In the genomic region with DNA sequence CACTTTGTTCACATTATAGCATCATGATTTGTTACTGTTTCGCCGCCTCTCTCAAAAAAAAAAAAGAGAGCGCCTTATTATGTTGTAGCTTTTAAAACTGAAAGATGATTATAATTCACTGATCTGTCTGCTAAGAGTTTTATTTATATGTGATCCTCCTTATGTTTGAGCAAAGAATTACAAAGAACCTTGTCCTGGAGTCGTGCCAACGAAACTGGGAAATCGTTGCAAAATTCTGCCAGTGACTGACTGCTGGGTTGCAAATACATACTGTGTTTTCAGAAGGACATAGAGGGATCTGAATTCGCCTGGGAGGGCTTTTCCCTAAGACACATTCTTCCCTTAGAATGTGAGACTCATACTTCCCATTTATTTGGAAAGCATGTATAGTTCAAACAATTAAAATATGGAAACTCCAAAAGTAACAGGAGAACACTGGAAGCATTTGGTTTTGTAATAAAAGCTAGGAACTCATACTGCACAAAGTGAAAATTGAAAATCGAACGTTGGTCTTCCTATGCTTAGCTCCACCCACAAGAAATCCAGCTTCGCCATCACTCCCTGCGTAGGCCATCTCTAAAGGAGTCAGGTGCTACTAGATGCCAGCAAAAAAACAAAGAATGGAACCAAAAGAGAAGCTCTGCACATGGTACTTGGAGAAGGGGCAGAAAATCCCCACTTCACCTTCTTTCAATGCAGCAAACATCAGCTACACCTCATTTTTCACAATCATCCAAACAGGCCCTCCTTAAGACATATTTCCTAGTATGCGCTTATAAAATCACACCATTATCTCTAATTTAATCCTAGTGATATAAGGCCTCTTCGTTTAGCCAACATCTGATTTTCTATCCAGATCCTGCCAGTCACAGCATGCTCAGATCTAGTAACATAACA, we compare ENCODE assay signal across 8 cellular contexts. TPM values are rescaled to one million over a fixed set of nuclear protein-coding genes. Genes with fewer than 3 reads are reported as not detected.
DNase-seq lines count a peak whose midpoint lies in the region; ATAC-seq, FAIRE-seq and TF ChIP-seq lines count a peak whose summit lies in the region.
"Not testable (repeated sequence)": the region's sequence is repeated elsewhere in the genome, so short reads cannot be mapped to it uniquely, and the experiment has no call there.

No MANE protein-coding gene starts in this region.

- H3K27ac ChIP-seq in SK-N-MC (peak overlapping the region; percentile 87), H1 (ENCODE audit: low read depth, low read length) (0 out of 2 replicates have a peak overlapping the region, but pooled peaks have one; percentile 42)

- H2AFZ ChIP-seq in H1 (ENCODE audit: low read length), result not testable (repeated sequence)

- peak overlapping the region; percentile 58 to 73 for H3K4me3 Mint-ChIP-seq in CD14-positive monocyte
- peak overlapping the region; percentile 82 for H3K4me3 Mint-ChIP-seq in activated naive CD8-positive, alpha-beta T cell
- peak overlapping the region; percentile 23 to 62 (median 36) for H3K4me3 Mint-ChIP-seq in immature natural killer cell
- peak overlapping the region; percentile 75 for H3K4me3 Mint-ChIP-seq in natural killer cell treated with Interleukin-12 subunit alpha and Interleukin-12 subunit beta and Interleukin-15 and Interleukin-18, amount 100 ng/mL, for 72 hours
- H3K4me3 Mint-ChIP-seq in stimulated activated naive CD8-positive, alpha-beta T cell treated with anti-CD3 and anti-CD28 coated beads, Interleukin-15, amount 100 ng/mL, for 72 hours, result peak overlapping the region; percentile 74 to 87

- not testable (repeated sequence) for H3K4ac ChIP-seq in H1 (replicated peaks; ENCODE audit: insufficient read length, low read depth, low read length)

- H3K79me1 ChIP-seq in H1 (ENCODE audit: low read depth, low read length), result not testable (repeated sequence)

- peaks cover 4 to 17% of the 10 kb centered on the region in 2 experiments; a peak in 3 of 4 replicates for H3K79me2 ChIP-seq in H1 (ENCODE audit: control insufficient read depth in 1 of 2, insufficient read depth in 2 of 2, low read length in 2 of 2)

- H3K23me2 ChIP-seq in H1 (ENCODE audit: low read depth, low read length), result not testable (repeated sequence)

- H3K27ac Mint-ChIP-seq in CD14-positive monocyte (peak overlapping the region; percentile 74 to 92 (median 85)), immature natural killer cell (peak overlapping the region; percentile 22 to 86 (median 64))
- peak overlapping the region; percentile 91 for H3K27ac Mint-ChIP-seq in activated naive CD8-positive, alpha-beta T cell
- H3K27ac Mint-ChIP-seq in natural killer cell treated with Interleukin-12 subunit alpha and Interleukin-12 subunit beta and Interleukin-15 and Interleukin-18, amount 100 ng/mL, for 72 hours, result peak overlapping the region; percentile 81 to 84
- peak overlapping the region; percentile 68 to 86 for H3K27ac Mint-ChIP-seq in stimulated activated naive CD8-positive, alpha-beta T cell treated with anti-CD3 and anti-CD28 coated beads, Interleukin-15, amount 100 ng/mL, for 72 hours

- peak overlapping the region; percentile 66 for H3K9ac ChIP-seq in SK-N-MC (ENCODE audit: insufficient read length)
- not testable (repeated sequence) for H3K9ac ChIP-seq in H1 (replicated peaks in 1 of 4; ENCODE audit: extremely low read depth in 1 of 4, low read depth in 3 of 4, low read length in 3 of 4)

- 48% methylated on average over 13 of the region's 13 CpGs; no CpG with 5 or more reads in 1 of the 2 experiments for WGBS in H1 (ENCODE audit: extremely low coverage in 1 of 2, insufficient coverage in 1 of 2, insufficient read length in 1 of 2, insufficient replicate concordance in 2 of 2, low coverage in 1 of 2, low lambda C conversion rate in 2 of 2, missing lambda C conversion rate in 1 of 2), 2 experiments

- intact Hi-C loops in CD14-positive monocyte (cut with micrococcal nuclease), result loop anchor here in 1 of 2 donors (5.0 kb wide), 1 partner anchor 46 kb away; no protein-coding TSS in a partner anchor

- POLR2A ChIA-PET in H1 (lab: Charles Lee; ENCODE audit: partially characterized antibody), result interaction anchor here (0.6 to 1.9 kb wide), 5 partner anchors 13 to 344 kb away, joined by 3 to 4 read pairs (median 4); no protein-coding TSS in a partner anchor

- H3K4me1 Mint-ChIP-seq in CD14-positive monocyte, result peaks cover 51% of the 10 kb centered on the region
- peaks cover 63% of the 10 kb centered on the region for H3K4me1 Mint-ChIP-seq in activated naive CD8-positive, alpha-beta T cell (ENCODE audit: low read depth)
- H3K4me1 Mint-ChIP-seq in immature natural killer cell, result peaks cover 33 to 59% of the 10 kb centered on the region in 2 donors
- peaks cover 33 to 54% of the 10 kb centered on the region in 2 donors for H3K4me1 Mint-ChIP-seq in natural killer cell treated with Interleukin-12 subunit alpha and Interleukin-12 subunit beta and Interleukin-15 and Interleukin-18, amount 100 ng/mL, for 72 hours (ENCODE audit: low read depth in 2 of 2)
- peaks cover 53% of the 10 kb centered on the region for H3K4me1 Mint-ChIP-seq in stimulated activated naive CD8-positive, alpha-beta T cell treated with anti-CD3 and anti-CD28 coated beads, Interleukin-15, amount 100 ng/mL, for 72 hours

- not testable (repeated sequence) for H3K27me3 ChIP-seq in H1 (replicated peaks in 1 of 4; ENCODE audit: control insufficient read depth in 3 of 4, extremely low read depth in 1 of 4, insufficient read depth in 3 of 4, low read length in 3 of 4)

- not testable (repeated sequence) for TF ChIP-seq EP300 in Ishikawa (IDR thresholded peaks at IDR 0.05; ENCODE audit: borderline replicate concordance); H1 (IDR thresholded peaks at IDR 0.05; ENCODE audit: borderline replicate concordance in 1 of 2, low read depth in 2 of 2, low read length in 2 of 2)

- not testable (repeated sequence) for H2AK5ac ChIP-seq in H1 (ENCODE audit: low read depth, low read length)

- TF ChIP-seq CTCF in CD14-positive monocyte (IDR thresholded peaks at IDR 0.05); H1 (IDR thresholded peaks at IDR 0.05; ENCODE audit: control extremely low read depth in 1 of 3, insufficient read depth in 1 of 3, low read depth in 1 of 3, low read length in 3 of 3): not testable (repeated sequence)

- not testable (repeated sequence) for H3K18ac ChIP-seq in H1 (ENCODE audit: extremely low read depth, low read length)

- H3K4me1 ChIP-seq in H1 (replicated peaks in 1 of 4; ENCODE audit: control insufficient read depth in 3 of 4, insufficient read depth in 4 of 4, low read length in 3 of 4), result peaks cover 3 to 19% (median 10%) of the 10 kb centered on the region in 4 experiments

- H3K36me3 ChIP-seq in SK-N-MC (ENCODE audit: insufficient read depth, low read length); H1 (ENCODE audit: control insufficient read depth in 2 of 4, insufficient read depth in 4 of 4, low read length in 3 of 4): not testable (repeated sequence)

- CTCF ChIA-PET in H1 (lab: Charles Lee; ENCODE audit: partially characterized antibody), result interaction anchor here (0.6 to 1.4 kb wide), 3 partner anchors 18 to 344 kb away, joined by 3 to 6 read pairs (median 4); no protein-coding TSS in a partner anchor

- H2BK120ac ChIP-seq in H1 (replicated peaks; ENCODE audit: low read depth, low read length), result not testable (repeated sequence)

- not testable (repeated sequence) for H3K9me3 Mint-ChIP-seq in CD14-positive monocyte; activated naive CD8-positive, alpha-beta T cell (ENCODE audit: low read depth); immature natural killer cell; natural killer cell treated with Interleukin-12 subunit alpha and Interleukin-12 subunit beta and Interleukin-15 and Interleukin-18, amount 100 ng/mL, for 72 hours; stimulated activated naive CD8-positive, alpha-beta T cell treated with anti-CD3 and anti-CD28 coated beads, Interleukin-15, amount 100 ng/mL, for 72 hours

- FAIRE-seq in H1 (lab: Jason Lieb, UNC), result not testable (repeated sequence)

- H3K56ac ChIP-seq in H1 (replicated peaks; ENCODE audit: insufficient read length, low read depth, low read length), result not testable (repeated sequence)

- not testable (repeated sequence) for ATAC-seq in natural killer cell treated with Interleukin-12 subunit alpha and Interleukin-12 subunit beta and Interleukin-15 and Interleukin-18, amount 100 ng/mL, for 72 hours; stimulated activated naive CD8-positive, alpha-beta T cell treated with anti-CD3 and anti-CD28 coated beads, Interleukin-15, amount 100 ng/mL, for 72 hours

- not testable (repeated sequence) for TF ChIP-seq POLR2A in H1 (IDR thresholded peaks at IDR 0.05; ENCODE audit: control extremely low read depth in 1 of 2, low read depth in 2 of 2, low read length in 2 of 2)

- H4K5ac ChIP-seq in H1 (ENCODE audit: insufficient read length, low read depth, low read length), result not testable (repeated sequence)

- not testable (repeated sequence) for H3K14ac ChIP-seq in H1 (ENCODE audit: insufficient read length)

- H3K36me3 Mint-ChIP-seq in CD14-positive monocyte; activated naive CD8-positive, alpha-beta T cell; immature natural killer cell; natural killer cell treated with Interleukin-12 subunit alpha and Interleukin-12 subunit beta and Interleukin-15 and Interleukin-18, amount 100 ng/mL, for 72 hours: not testable (repeated sequence)

- H4K91ac ChIP-seq in H1 (replicated peaks; ENCODE audit: insufficient read length, low read length), result peak overlapping the region; percentile 41

- 0 out of 2 replicates have a peak overlapping the region, but pooled peaks have one; percentile 38 for H2BK20ac ChIP-seq in H1 (ENCODE audit: low read length)

- H3K4me3 ChIP-seq in SK-N-MC (peak overlapping the region; percentile 93), H1 (ENCODE audit: extremely low read depth in 1 of 4, insufficient read depth in 2 of 4, low read depth in 3 of 4, low read length in 4 of 4) (peak overlapping the region in 2 of 4 experiments; percentile 2 to 34; a peak in 1 of 8 replicates)

- not testable (repeated sequence) for H4K20me1 ChIP-seq in H1 (replicated peaks in 1 of 2; ENCODE audit: control insufficient read depth in 1 of 2, insufficient read depth in 2 of 2, low read length in 2 of 2)

- 0 out of 2 replicates have a peak overlapping the region, but pooled peaks have one; percentile 23 for H2BK12ac ChIP-seq in H1 (ENCODE audit: low read depth, low read length)

- not testable (repeated sequence) for H2BK15ac ChIP-seq in H1 (ENCODE audit: low read length)

- H2BK5ac ChIP-seq in H1 (ENCODE audit: low read depth, low read length), result peak overlapping the region; percentile 49; the same call in 1 of the 2 replicates

- not testable (repeated sequence) for DNase-seq in CD14-positive monocyte (ENCODE audit: low spot score); SK-N-MC (ENCODE audit: low read depth, low spot score); immature natural killer cell; natural killer cell treated with Interleukin-12 subunit alpha and Interleukin-12 subunit beta and Interleukin-15 and Interleukin-18, amount 100 ng/mL, for 72 hours (ENCODE audit: low spot score)
- DNase-seq in H1 (ENCODE audit: low read depth in 1 of 2, low spot score in 2 of 2), result peak in 1 of 2 experiments; percentile 38
- DNase-seq in stimulated activated naive CD8-positive, alpha-beta T cell treated with anti-CD3 and anti-CD28 coated beads, Interleukin-15, amount 100 ng/mL, for 72 hours, result peak in 1 of 2 donors; percentile 9

- not testable (repeated sequence) for H4K8ac ChIP-seq in H1 (ENCODE audit: extremely low read depth, insufficient read depth, low read length)

- not testable (repeated sequence) for H3K27me3 Mint-ChIP-seq in CD14-positive monocyte (ENCODE audit: low read depth in 3 of 3); activated naive CD8-positive, alpha-beta T cell; natural killer cell treated with Interleukin-12 subunit alpha and Interleukin-12 subunit beta and Interleukin-15 and Interleukin-18, amount 100 ng/mL, for 72 hours; stimulated activated naive CD8-positive, alpha-beta T cell treated with anti-CD3 and anti-CD28 coated beads, Interleukin-15, amount 100 ng/mL, for 72 hours
- peaks cover 7 to 13% (median 11%) of the 10 kb centered on the region in 3 donors for H3K27me3 Mint-ChIP-seq in immature natural killer cell (ENCODE audit: low read depth in 3 of 3)

- peak overlapping the region; percentile 40 to 41 for H3K4me2 ChIP-seq in H1 (ENCODE audit: insufficient read depth in 1 of 2, low read depth in 2 of 2, low read length in 2 of 2)

- not testable (repeated sequence) for H3K23ac ChIP-seq in H1 (ENCODE audit: insufficient read length)

- not testable (repeated sequence) for H3K9me3 ChIP-seq in SK-N-MC (ENCODE audit: low read depth, low read length); H1 (ENCODE audit: insufficient read depth in 2 of 2, low read depth in 1 of 2, low read length in 1 of 2)

- TF ChIP-seq RAD21 in Ishikawa (IDR thresholded peaks at IDR 0.05; ENCODE audit: low read depth); H1 (IDR thresholded peaks at IDR 0.05 in 1 of 2, conservative IDR thresholded peaks at IDR 0.05 in 1 of 2; ENCODE audit: low read depth in 2 of 2, low read length in 2 of 2): not testable (repeated sequence)

RNA-seq across cellular contexts. Expression of gene ZNF217, which starts 2.8 kb away (rescaled TPM):
- polyA plus RNA-seq in CD14-positive monocyte (10 to 100 TPM; 10.5 to 41.5 TPM), H1 (2011; rRNA removed) (14.3 and 15.3 TPM in 2 replicates), immature natural killer cell (10 to 100 TPM in 2 of 3 donors, 1 to 10 TPM in 1; 10.0 to 33.5 (median 16.2) TPM)
- 87.9 and 89.8 TPM in 2 replicates for total RNA-seq in H1 (2021; fragmentation: NEBNext Ultra II Directional; extraction: Animal tissue kit (Norgen Biotek cat#: 25700))
- 20.7 TPM for polyA plus RNA-seq in H1 (2011; cell fraction: cytosol; rRNA removed)
- polyA plus RNA-seq in H1 (2011; cell fraction: nucleus; rRNA removed), result 26.5 TPM
- polyA plus RNA-seq in H1 (2012, experiment 1 of 2), result 30.3 to 46.0 TPM (median 35.4 TPM) in 4 replicates
- 3.0 TPM for polyA plus RNA-seq in H1 (2012, experiment 2 of 2)
- polyA plus RNA-seq in H1 (2013, experiment 1 of 2), result 30.9 TPM
- 30.1 TPM for polyA plus RNA-seq in H1 (2013, experiment 2 of 2)
- polyA minus RNA-seq in H1 (2011; rRNA and poly(A)+ RNA removed), result 73.4 and 80.4 TPM in 2 replicates
- polyA minus RNA-seq in H1 (2011; cell fraction: cytosol; rRNA and poly(A)+ RNA removed), result 52.0 TPM
- 43.5 TPM for polyA minus RNA-seq in H1 (2011; cell fraction: nucleus; rRNA and poly(A)+ RNA removed)
- total RNA-seq in natural killer cell treated with Interleukin-12 subunit alpha and Interleukin-12 subunit beta and Interleukin-15 and Interleukin-18, amount 100 ng/mL, for 72 hours, result 10 to 100 TPM; 39.9 to 48.0 TPM
